10 cellular contexts compared by ENCODE assay signal in genomic region chr12:24822121-24822899, GRCh38.
DNase-seq lines count a peak whose midpoint lies in the region; ATAC-seq and TF ChIP-seq lines count a peak whose summit lies in the region.
"Had no signal": no experiment of that assay in that cellular context is flagged by ENCODE, and none has a peak within 500 bp of the region (broad histone marks: within the 10 kb centered on the region; RNA-seq: fewer than 3 reads in every experiment).

No MANE protein-coding gene starts in this region.

- H3K4me1 Mint-ChIP-seq in T-helper 2 cell treated with Interferon-gamma antibody and Interleukin-4, amounts not matched to agents 5 μg/mL and 100 μg/mL, for 36 hours (ENCODE audit: low read depth) = peaks cover 8% of the 10 kb centered on the region

- no peaks in the 10 kb centered on the region for H3K4me1 ChIP-seq in mucosa of descending colon (ENCODE audit: low read depth)

- DNase-seq in M059J (ENCODE audit: low read depth) = peak; percentile 84
- DNase-seq in mucosa of descending colon = no peak
- no peak for DNase-seq in cerebellum (ENCODE audit: low spot score)
- no peak for DNase-seq in NCI-H2227 treated with DMSO at 0.1 percent for 48 hours (lab: John Stamatoyannopoulos, UW)
- no peak for DNase-seq in T-helper 2 cell treated with Interferon-gamma antibody and Interleukin-4, amounts not matched to agents 5 μg/mL and 100 μg/mL, for 36 hours (ENCODE audit: low spot score)
- no peak for DNase-seq in COR-L47 (lab: John Stamatoyannopoulos, UW)
- DNase-seq: activated CD8-positive, alpha-beta memory T cell treated with anti-CD3 and anti-CD28 coated beads, Interleukin-2, amount 50 U/mL, for 4 hours had no signal

- no peak overlapping the region for H3K27ac Mint-ChIP-seq in T-helper 2 cell treated with Interferon-gamma antibody and Interleukin-4, amounts not matched to agents 5 μg/mL and 100 μg/mL, for 36 hours

- H3K9me3 Mint-ChIP-seq in T-helper 2 cell treated with Interferon-gamma antibody and Interleukin-4, amounts not matched to agents 5 μg/mL and 100 μg/mL, for 36 hours = no peaks in the 10 kb centered on the region

- ATAC-seq in GM18519 (IDR thresholded peaks at IDR 0.05; ENCODE audit: low FRiP score, unreplicated experiment) (peak; percentile 48), GM21825 (IDR thresholded peaks at IDR 0.05; ENCODE audit: unreplicated experiment) (peak; percentile 70), mucosa of descending colon (peak; percentile 15)

- no peaks in the 10 kb centered on the region for H3K27me3 Mint-ChIP-seq in T-helper 2 cell treated with Interferon-gamma antibody and Interleukin-4, amounts not matched to agents 5 μg/mL and 100 μg/mL, for 36 hours (ENCODE audit: low read depth)

- H3K36me3 ChIP-seq in mucosa of descending colon (ENCODE audit: low read depth) = no peaks in the 10 kb centered on the region

- no peak for TF ChIP-seq CTCF in mucosa of descending colon (IDR thresholded peaks at IDR 0.05)

- no peak overlapping the region for H3K4me3 Mint-ChIP-seq in T-helper 2 cell treated with Interferon-gamma antibody and Interleukin-4, amounts not matched to agents 5 μg/mL and 100 μg/mL, for 36 hours

- intact Hi-C loops in mucosa of descending colon (cut with DNase I, micrococcal nuclease) = no loop called here

- peaks cover 6% of the 10 kb centered on the region for H3K36me3 Mint-ChIP-seq in T-helper 2 cell treated with Interferon-gamma antibody and Interleukin-4, amounts not matched to agents 5 μg/mL and 100 μg/mL, for 36 hours (ENCODE audit: low read depth)

- no peaks in the 10 kb centered on the region for H3K9me3 ChIP-seq in mucosa of descending colon

- H3K4me3 ChIP-seq in mucosa of descending colon = no peak overlapping the region
- H3K4me3 ChIP-seq: lung had no signal

Comparison
In these comparisons a context has a peak if more than half of its experiments do, and no peak if none do; other contexts are left out.
1. ATAC-seq: peak in every context shown above with its lines; median percentile 70 in GM21825; 48 in GM18519; 15 in mucosa of descending colon.